ENCODE assay signal across 8 cellular contexts in the genomic region with DNA sequence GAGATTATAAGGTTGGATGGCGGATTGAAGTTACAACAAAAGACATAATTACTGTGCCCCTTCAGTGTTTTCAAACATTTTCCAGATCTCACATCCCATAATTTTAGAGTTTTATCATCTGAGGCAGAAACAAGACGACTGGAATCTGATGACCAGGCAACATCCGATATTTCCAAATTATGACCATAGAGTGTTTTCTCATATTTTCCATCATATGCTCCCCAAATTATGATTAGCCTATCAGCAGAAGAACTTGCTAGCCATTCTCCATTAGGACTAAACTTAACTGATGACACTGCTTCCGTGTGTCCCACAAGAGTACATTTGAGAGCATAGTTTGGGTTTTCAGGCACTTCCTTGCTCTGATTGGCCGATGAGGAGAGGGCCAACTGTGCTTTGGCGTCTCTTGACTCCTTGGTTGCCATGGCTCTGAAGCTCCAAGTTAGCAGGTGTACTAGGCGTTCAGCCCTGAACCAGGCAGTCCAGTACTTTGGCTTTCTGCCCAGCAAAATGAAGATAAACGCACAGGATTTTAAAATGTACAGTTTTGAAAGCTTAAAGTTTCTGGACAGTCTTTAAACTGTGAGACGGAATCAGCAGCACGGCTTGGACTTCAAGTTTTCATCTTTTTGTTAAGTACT. TPM values are rescaled to one million over a fixed set of nuclear protein-coding genes. Genes with fewer than 3 reads are reported as not detected.
DNase-seq lines count a peak whose midpoint lies in the region; ATAC-seq and TF ChIP-seq lines count a peak whose summit lies in the region.

No MANE protein-coding gene starts in this region.

- peak overlapping the region; percentile 94 for H3K4me3 Mint-ChIP-seq in Calu3 (ENCODE audit: low read depth, unreplicated experiment)

- H3K27ac ChIP-seq in psoas muscle: peak overlapping the region; percentile 94

- TF ChIP-seq CTCF in Calu3 (IDR thresholded peaks at IDR 0.05; ENCODE audit: unreplicated experiment) (no peak), psoas muscle (IDR thresholded peaks at IDR 0.05) (no peak)

- TSS peak; percentile 69 for BruUV-seq in Calu3 (replicated peaks; lab: Mats Ljungman, UMichigan)

- peaks cover 20% of the 10 kb centered on the region for H3K4me1 Mint-ChIP-seq in Calu3 (ENCODE audit: low read depth, unreplicated experiment)

- ATAC-seq in GM21619 (IDR thresholded peaks at IDR 0.05; ENCODE audit: unreplicated experiment): peak; percentile 64
- peak; percentile 60 to 74 (median 69) for ATAC-seq in psoas muscle
- ATAC-seq in GM18873 (IDR thresholded peaks at IDR 0.05; ENCODE audit: low FRiP score, unreplicated experiment): no peak

- no peaks in the 10 kb centered on the region for H3K9me3 Mint-ChIP-seq in Calu3 (ENCODE audit: low read depth, unreplicated experiment)

- H3K27me3 Mint-ChIP-seq in Calu3 (ENCODE audit: unreplicated experiment): no peaks in the 10 kb centered on the region

- no peak for TF ChIP-seq RAD21 in Ishikawa (IDR thresholded peaks at IDR 0.05; ENCODE audit: low read depth)

- intact Hi-C loops in Calu3 (cut with micrococcal nuclease; ENCODE audit: unreplicated experiment): no loop called here
- intact Hi-C loops in head of caudate nucleus (cut with DNase I): no loop called here
- intact Hi-C loops in psoas muscle (cut with DNase I): loop anchor here in 1 of 2 donors (5.0 kb wide), 1 partner anchor 97 kb away; a partner anchor contains a TSS

- H3K36me3 ChIP-seq in psoas muscle (ENCODE audit: insufficient read depth in 1 of 2, low read depth in 1 of 2): peaks cover 0 to 15% of the 10 kb centered on the region in 2 donors

- no peak for TF ChIP-seq EP300 in Ishikawa (IDR thresholded peaks at IDR 0.05; ENCODE audit: borderline replicate concordance)

- peaks cover 34% of the 10 kb centered on the region for H3K4me1 ChIP-seq in psoas muscle

- no peaks in the 10 kb centered on the region for H3K9me3 ChIP-seq in psoas muscle

- no peaks in the 10 kb centered on the region for H3K27me3 ChIP-seq in psoas muscle (ENCODE audit: insufficient read depth in 3 of 3, low read length in 2 of 3)

- DNase-seq in Calu3 (peak; percentile 44), head of caudate nucleus (peak in 23 of 42 donors; percentile 6 to 60 (median 31)), psoas muscle (peak; percentile 16 to 62), NCI-H748 (lab: John Stamatoyannopoulos, UW; ENCODE audit: unreplicated experiment) (no peak)
- DNase-seq in activated effector memory CD4-positive, alpha-beta T cell treated with Interleukin-2 at 50 U/mL for 16 hours: peak; percentile 10

- CTCF ChIA-PET in Calu3 (lab: Charles Lee): interaction anchor here (0.7 to 1.9 kb wide), 3 partner anchors 22 to 107 kb away, joined by 3 to 11 read pairs (median 6); a partner anchor contains a TSS

- 17 to 20% (median 18%) methylated on average over 10 of the region's 10 CpGs for WGBS in psoas muscle, 3 donors

- H3K27ac Mint-ChIP-seq in Calu3 (ENCODE audit: unreplicated experiment): peak overlapping the region; percentile 98

- peaks cover 42% of the 10 kb centered on the region for H3K36me3 Mint-ChIP-seq in Calu3 (ENCODE audit: insufficient read depth, unreplicated experiment)

- H3K4me3 ChIP-seq in psoas muscle: peak overlapping the region; percentile 76

TF ChIP-seq in Ishikawa, 13 proteins besides CTCF, POLR2A, EP300 and RAD21:
- TF ChIP-seq, protein P1, sequence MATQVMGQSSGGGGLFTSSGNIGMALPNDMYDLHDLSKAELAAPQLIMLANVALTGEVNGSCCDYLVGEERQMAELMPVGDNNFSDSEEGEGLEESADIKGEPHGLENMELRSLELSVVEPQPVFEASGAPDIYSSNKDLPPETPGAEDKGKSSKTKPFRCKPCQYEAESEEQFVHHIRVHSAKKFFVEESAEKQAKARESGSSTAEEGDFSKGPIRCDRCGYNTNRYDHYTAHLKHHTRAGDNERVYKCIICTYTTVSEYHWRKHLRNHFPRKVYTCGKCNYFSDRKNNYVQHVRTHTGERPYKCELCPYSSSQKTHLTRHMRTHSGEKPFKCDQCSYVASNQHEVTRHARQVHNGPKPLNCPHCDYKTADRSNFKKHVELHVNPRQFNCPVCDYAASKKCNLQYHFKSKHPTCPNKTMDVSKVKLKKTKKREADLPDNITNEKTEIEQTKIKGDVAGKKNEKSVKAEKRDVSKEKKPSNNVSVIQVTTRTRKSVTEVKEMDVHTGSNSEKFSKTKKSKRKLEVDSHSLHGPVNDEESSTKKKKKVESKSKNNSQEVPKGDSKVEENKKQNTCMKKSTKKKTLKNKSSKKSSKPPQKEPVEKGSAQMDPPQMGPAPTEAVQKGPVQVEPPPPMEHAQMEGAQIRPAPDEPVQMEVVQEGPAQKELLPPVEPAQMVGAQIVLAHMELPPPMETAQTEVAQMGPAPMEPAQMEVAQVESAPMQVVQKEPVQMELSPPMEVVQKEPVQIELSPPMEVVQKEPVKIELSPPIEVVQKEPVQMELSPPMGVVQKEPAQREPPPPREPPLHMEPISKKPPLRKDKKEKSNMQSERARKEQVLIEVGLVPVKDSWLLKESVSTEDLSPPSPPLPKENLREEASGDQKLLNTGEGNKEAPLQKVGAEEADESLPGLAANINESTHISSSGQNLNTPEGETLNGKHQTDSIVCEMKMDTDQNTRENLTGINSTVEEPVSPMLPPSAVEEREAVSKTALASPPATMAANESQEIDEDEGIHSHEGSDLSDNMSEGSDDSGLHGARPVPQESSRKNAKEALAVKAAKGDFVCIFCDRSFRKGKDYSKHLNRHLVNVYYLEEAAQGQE (IDR thresholded peaks at IDR 0.05; ENCODE audit: low read depth): no peak
- no peak for TF ChIP-seq CREB1 (IDR thresholded peaks at IDR 0.05; ENCODE audit: low read depth)
- TF ChIP-seq CEBPB (IDR thresholded peaks at IDR 0.05): no peak
- TF ChIP-seq NFIC (IDR thresholded peaks at IDR 0.05): 0 out of 2 replicates have a peak, but pooled peaks have one; percentile 7
- TF ChIP-seq, protein P2, sequence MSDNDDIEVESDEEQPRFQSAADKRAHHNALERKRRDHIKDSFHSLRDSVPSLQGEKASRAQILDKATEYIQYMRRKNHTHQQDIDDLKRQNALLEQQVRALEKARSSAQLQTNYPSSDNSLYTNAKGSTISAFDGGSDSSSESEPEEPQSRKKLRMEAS (IDR thresholded peaks at IDR 0.05): no peak

RNA-seq across cellular contexts. Expression of a gene that starts 0.6 kb away (rescaled TPM):
- total RNA-seq in Calu3 (2022): 7.2 and 7.9 TPM in 2 replicates
- 1 to 10 TPM; 1.8 to 4.0 (median 3.3) TPM for total RNA-seq in psoas muscle
- 1 to 10 TPM; 1.2 to 6.5 (median 1.9) TPM for polyA plus RNA-seq in psoas muscle

RNA-seq across cellular contexts. Expression of a gene that starts 31.2 kb away (rescaled TPM):
- total RNA-seq in Calu3 (2022): 34.3 and 38.0 TPM in 2 replicates
- total RNA-seq in psoas muscle: 10 to 100 TPM; 42.4 to 98.4 (median 60.0) TPM
- 100 to 1,000 TPM in 1 of 3 donors, 10 to 100 TPM in 2; 36.0 to 127 (median 94.4) TPM for polyA plus RNA-seq in psoas muscle

RNA-seq across cellular contexts. Expression of a gene that starts 32.2 kb away (rescaled TPM):
- total RNA-seq in Calu3 (2022): 39.6 and 50.9 TPM in 2 replicates
- 10 to 100 TPM; 34.9 to 50.3 (median 35.5) TPM for total RNA-seq in psoas muscle
- 100 to 1,000 TPM in 1 of 3 donors, 10 to 100 TPM in 2; 70.1 to 134 (median 79.2) TPM for polyA plus RNA-seq in psoas muscle
